ENCODE assay signal across 16 cellular contexts in genomic region chr7:144668503-144668902, GRCh38.
DNase-seq lines count a peak whose midpoint lies in the region; ATAC-seq and TF ChIP-seq lines count a peak whose summit lies in the region.
"Had no signal": no experiment of that assay in that cellular context is flagged by ENCODE, and none has a peak within 500 bp of the region (broad histone marks: within the 10 kb centered on the region; RNA-seq: fewer than 3 reads in every experiment).

No MANE protein-coding gene starts in this region.

- H3K4me3 Mint-ChIP-seq in H9 (no peak overlapping the region), WTC11 (no peak overlapping the region)
- H3K4me3 Mint-ChIP-seq: CD14-positive monocyte; CD8-positive, alpha-beta T cell had no signal

- H3K4me2 ChIP-seq in H9 (ENCODE audit: insufficient read depth, insufficient read length, low read length) = no peak overlapping the region

- H3T11ph ChIP-seq in H9 (ENCODE audit: low read length) = no peak overlapping the region

- no peak overlapping the region for H4K5ac ChIP-seq in H9 (ENCODE audit: insufficient read length, low read depth, low read length)

- no peak overlapping the region for H2AK5ac ChIP-seq in H9 (ENCODE audit: insufficient read length, low read length)

- H3K4me1 Mint-ChIP-seq in H9 (peaks cover 14 to 22% of the 10 kb centered on the region in 2 experiments), WTC11 (peaks cover 30% of the 10 kb centered on the region)
- H3K4me1 Mint-ChIP-seq: CD14-positive monocyte had no signal

- H3K14ac ChIP-seq in H9 (ENCODE audit: insufficient read depth, low read length) = no peak overlapping the region

- H3K27ac Mint-ChIP-seq in H9 (no peak overlapping the region), WTC11 (no peak overlapping the region)
- H3K27ac Mint-ChIP-seq: CD14-positive monocyte; CD8-positive, alpha-beta T cell had no signal

- no peak overlapping the region for H3K27ac ChIP-seq in H9 (ENCODE audit: insufficient read length, low read depth, low read length)
- H3K27ac ChIP-seq: 22Rv1, HL-60 had no signal

- DNase-seq in DMS53 (lab: John Stamatoyannopoulos, UW) (peak; percentile 18), DMS53 treated with DMSO at 0.1 percent for 48 hours (lab: John Stamatoyannopoulos, UW; ENCODE audit: unreplicated experiment) (no peak), H9 (no peak), WTC11 (ENCODE audit: low spot score) (no peak), iPS-NIHi7 (ENCODE audit: extremely low spot score) (peak; percentile 41), inferior parietal cortex (ENCODE audit: extremely low spot score) (no peak), NCI-H128 (lab: John Stamatoyannopoulos, UW; ENCODE audit: unreplicated experiment) (no peak), cortex of kidney (lab: John Stamatoyannopoulos, UW) (no peak)
- DNase-seq: CD8-positive, alpha-beta T cell; COR-L47; DMS153; GF-D8 had no signal

- no peak overlapping the region for H2AFZ ChIP-seq in H9 (ENCODE audit: low read length)

- peak; percentile 75 for ATAC-seq in WTC11
- ATAC-seq: CD8-positive, alpha-beta T cell had no signal

- no peak overlapping the region for H3K4ac ChIP-seq in H9 (ENCODE audit: low read depth, low read length)

- H3K27me3 Mint-ChIP-seq in H9 (ENCODE audit: low read depth) (no peaks in the 10 kb centered on the region), WTC11 (ENCODE audit: low read depth) (no peaks in the 10 kb centered on the region; the same call in 1 of the 2 replicates)

- CTCF ChIA-PET in WTC11 (lab: Charles Lee) = no interaction called here

- H3K56ac ChIP-seq in H9 (ENCODE audit: insufficient read length, low read depth, low read length) = no peak overlapping the region

- WGBS in H9 (ENCODE audit: extremely low coverage, insufficient read length, low lambda C conversion rate) = no CpG with 5 or more reads among the region's 1 CpG

- no peak overlapping the region for H2BK5ac ChIP-seq in H9 (ENCODE audit: insufficient read length, low read length)

- H3K36me3 Mint-ChIP-seq in H9 (ENCODE audit: insufficient read depth in 1 of 3, low read depth in 3 of 3) = peaks cover 0 to 4% (median 0%) of the 10 kb centered on the region in 3 experiments; a peak in 2 of 7 replicates
- no peaks in the 10 kb centered on the region for H3K36me3 Mint-ChIP-seq in WTC11
- H3K36me3 Mint-ChIP-seq: CD14-positive monocyte had no signal

- no peaks in the 10 kb centered on the region for H4K20me1 ChIP-seq in H9 (ENCODE audit: control insufficient read depth, insufficient read depth, insufficient read length)

- no peak overlapping the region for H2BK20ac ChIP-seq in H9 (ENCODE audit: low read depth, low read length, poor library complexity, severe bottlenecking)

- no peaks in the 10 kb centered on the region for H3K79me2 ChIP-seq in H9 (ENCODE audit: insufficient read depth, low read length)

- H3K9me3 ChIP-seq in H9 (ENCODE audit: control insufficient read depth, low read depth, low read length) = no peaks in the 10 kb centered on the region
- H3K9me3 ChIP-seq: HAP-1 had no signal

- peaks cover 2% of the 10 kb centered on the region; the same call in 1 of the 2 replicates for H3K4me1 ChIP-seq in H9 (ENCODE audit: insufficient read depth, low read length)
- H3K4me1 ChIP-seq: HAP-1 had no signal

- H3K18ac ChIP-seq in H9 (ENCODE audit: insufficient read length, low read depth, low read length) = no peak overlapping the region

- H3K9ac ChIP-seq in H9 (ENCODE audit: extremely low read depth, insufficient read length, low read length) = no peak overlapping the region

- POLR2A ChIA-PET in WTC11 (lab: Charles Lee) = no interaction called here

- H4K8ac ChIP-seq in H9 (replicated peaks; ENCODE audit: insufficient read length, low read depth, low read length) = no peak overlapping the region

- no peaks in the 10 kb centered on the region for H3K23me2 ChIP-seq in H9 (ENCODE audit: insufficient read length, low read depth, low read length, poor library complexity, severe bottlenecking)

- no peak overlapping the region for H4K91ac ChIP-seq in H9 (ENCODE audit: insufficient read length, low read depth, low read length)

- H2BK15ac ChIP-seq in H9 (ENCODE audit: low read depth, low read length) = no peak overlapping the region

- no peak overlapping the region for H2BK12ac ChIP-seq in H9 (ENCODE audit: insufficient read length, low read depth, low read length)

- H3K9me3 Mint-ChIP-seq in H9 = peaks cover 0 to 2% of the 10 kb centered on the region in 2 experiments; a peak in 2 of 5 replicates
- peaks cover 9% of the 10 kb centered on the region for H3K9me3 Mint-ChIP-seq in WTC11

- H3K27me3 ChIP-seq in H9 (ENCODE audit: insufficient read depth, low read length) = no peaks in the 10 kb centered on the region

- H3K23ac ChIP-seq in H9 (ENCODE audit: insufficient read length, low read depth, low read length) = no peak overlapping the region

- TF ChIP-seq CTCF in H9 (conservative IDR thresholded peaks at IDR 0.05) (peak; percentile 20; the same call in 1 of the 3 replicates), WTC11 (IDR thresholded peaks at IDR 0.05) (no peak)

- H2BK120ac ChIP-seq in H9 (ENCODE audit: low read depth, low read length, poor library complexity, severe bottlenecking) = no peak overlapping the region

- H3K79me1 ChIP-seq in H9 (ENCODE audit: insufficient read depth, low read depth, low read length, poor library complexity, severe bottlenecking) = no peaks in the 10 kb centered on the region

TF ChIP-seq in WTC11, 78 proteins besides CTCF, POLR2A, EP300 and RAD21:
- TF ChIP-seq ZNF671 (CRISPR knock-in tag; IDR thresholded peaks at IDR 0.05) (no peak), ZMAT4 (CRISPR knock-in tag; IDR thresholded peaks at IDR 0.05) (no peak), NR1H2 (CRISPR knock-in tag; IDR thresholded peaks at IDR 0.05) (no peak), ATF3 (CRISPR knock-in tag; conservative IDR thresholded peaks at IDR 0.05) (no peak), SP1 (CRISPR knock-in tag; conservative IDR thresholded peaks at IDR 0.05) (no peak), ZNF281 (CRISPR knock-in tag; IDR thresholded peaks at IDR 0.05) (no peak), NR2C2 (CRISPR knock-in tag; IDR thresholded peaks at IDR 0.05) (no peak), KAT7 (CRISPR knock-in tag; IDR thresholded peaks at IDR 0.05; ENCODE audit: borderline replicate concordance) (no peak), EMX1 (CRISPR knock-in tag; IDR thresholded peaks at IDR 0.05) (no peak), E2F4 (CRISPR knock-in tag; IDR thresholded peaks at IDR 0.05; ENCODE audit: borderline replicate concordance, low read depth) (no peak), TP53 (CRISPR knock-in tag; IDR thresholded peaks at IDR 0.05) (no peak), CBFB (CRISPR knock-in tag; IDR thresholded peaks at IDR 0.05; ENCODE audit: low read depth) (no peak)
TF ChIP-seq in WTC11: peak in this region for 0.

Comparison
In these comparisons a context has a peak if more than half of its experiments do, and no peak if none do; other contexts are left out.
1. DNase-seq: peak in DMS53 (single experiment) and iPS-NIHi7 (single experiment); none in DMS53 treated with DMSO at 0.1 percent for 48 hours (single experiment), H9 (single experiment), WTC11 (single experiment), inferior parietal cortex (single experiment), NCI-H128 (single experiment) and cortex of kidney (single experiment).